ENCODE assay signal across 37 cellular contexts in genomic region chr1:20142001-20142710, GRCh38. TPM values are rescaled to one million over a fixed set of nuclear protein-coding genes. Genes with fewer than 3 reads are reported as not detected.
"Had no signal": no experiment of that assay in that cellular context is flagged by ENCODE, and none has a peak within 500 bp of the region (broad histone marks: within the 10 kb centered on the region; RNA-seq: fewer than 3 reads in every experiment).

No MANE protein-coding gene starts in this region.

- H3K36me3 Mint-ChIP-seq: activated naive CD4-positive, alpha-beta T cell treated with anti-CD3 and anti-CD28 coated beads, Interleukin-2, amount 10 ng/mL, durations not matched to agents 7 days and 5 days; activated naive CD8-positive, alpha-beta T cell treated with anti-CD3 and anti-CD28 coated beads, Interleukin-2, amount 10 ng/mL, durations not matched to agents 7 days and 5 days; brain; natural killer cell treated with Interleukin-12 subunit alpha and Interleukin-12 subunit beta and Interleukin-15 and Interleukin-18, amount 100 ng/mL, for 72 hours; stimulated activated memory B cell treated with anti-CD40 and anti-IgM and Interleukin-4, amounts not matched to agents 10 μg/mL and 1 μg/mL and 100 μg/mL, for 72 hours; type B pancreatic cell had no signal

- H3K27me3 Mint-ChIP-seq: stimulated activated memory B cell treated with anti-CD40 and anti-IgM and Interleukin-4, amounts not matched to agents 10 μg/mL and 1 μg/mL and 100 μg/mL, for 72 hours; stimulated activated naive CD8-positive, alpha-beta T cell treated with anti-CD3 and anti-CD28 coated beads, Interleukin-15, amount 100 ng/mL, for 72 hours had no signal

- H3K27ac ChIP-seq: ascending aorta, cardiac muscle cell, neutrophil, ovary, prostate gland, WERI-Rb-1 had no signal

- H3K4me3 Mint-ChIP-seq: activated naive CD4-positive, alpha-beta T cell treated with anti-CD3 and anti-CD28 coated beads, Interleukin-2, amount 10 ng/mL, durations not matched to agents 7 days and 5 days; activated naive CD8-positive, alpha-beta T cell treated with anti-CD3 and anti-CD28 coated beads, Interleukin-2, amount 10 ng/mL, durations not matched to agents 7 days and 5 days; brain; natural killer cell treated with Interleukin-12 subunit alpha and Interleukin-12 subunit beta and Interleukin-15 and Interleukin-18, amount 100 ng/mL, for 72 hours; stimulated activated memory B cell treated with anti-CD40 and anti-IgM and Interleukin-4, amounts not matched to agents 10 μg/mL and 1 μg/mL and 100 μg/mL, for 72 hours; stimulated activated naive CD8-positive, alpha-beta T cell treated with anti-CD3 and anti-CD28 coated beads, Interleukin-15, amount 100 ng/mL, for 72 hours; T-helper 1 cell treated with Interleukin-12 subunit alpha and Interleukin-12 subunit beta and Interleukin-4 antibody, amounts not matched to agents 30 μg/mL and 1 μg/mL, for 36 hours; type B pancreatic cell had no signal

- H3K4me3 ChIP-seq: ascending aorta, cardiac muscle cell, mucosa of descending colon, ovary, prostate gland, smooth muscle cell had no signal

- H3K36me3 ChIP-seq: ascending aorta, cardiac muscle cell, neutrophil, ovary, prostate gland, WERI-Rb-1 had no signal

- H3K27me3 ChIP-seq: ascending aorta, cardiac muscle cell, neutrophil, ovary had no signal

- H3K4me1 Mint-ChIP-seq: activated naive CD4-positive, alpha-beta T cell treated with anti-CD3 and anti-CD28 coated beads, Interleukin-2, amount 10 ng/mL, durations not matched to agents 7 days and 5 days; activated naive CD8-positive, alpha-beta T cell treated with anti-CD3 and anti-CD28 coated beads, Interleukin-2, amount 10 ng/mL, durations not matched to agents 7 days and 5 days; brain; stimulated activated memory B cell treated with anti-CD40 and anti-IgM and Interleukin-4, amounts not matched to agents 10 μg/mL and 1 μg/mL and 100 μg/mL, for 72 hours; stimulated activated naive CD8-positive, alpha-beta T cell treated with anti-CD3 and anti-CD28 coated beads, Interleukin-15, amount 100 ng/mL, for 72 hours had no signal

- H3K4me1 ChIP-seq: ascending aorta had no signal

- H3K9me3 Mint-ChIP-seq: activated naive CD4-positive, alpha-beta T cell treated with anti-CD3 and anti-CD28 coated beads, Interleukin-2, amount 10 ng/mL, durations not matched to agents 7 days and 5 days; activated naive CD8-positive, alpha-beta T cell treated with anti-CD3 and anti-CD28 coated beads, Interleukin-2, amount 10 ng/mL, durations not matched to agents 7 days and 5 days; brain; natural killer cell treated with Interleukin-12 subunit alpha and Interleukin-12 subunit beta and Interleukin-15 and Interleukin-18, amount 100 ng/mL, for 72 hours; stimulated activated memory B cell treated with anti-CD40 and anti-IgM and Interleukin-4, amounts not matched to agents 10 μg/mL and 1 μg/mL and 100 μg/mL, for 72 hours; stimulated activated naive CD8-positive, alpha-beta T cell treated with anti-CD3 and anti-CD28 coated beads, Interleukin-15, amount 100 ng/mL, for 72 hours; T-helper 1 cell treated with Interleukin-12 subunit alpha and Interleukin-12 subunit beta and Interleukin-4 antibody, amounts not matched to agents 30 μg/mL and 1 μg/mL, for 36 hours; type B pancreatic cell had no signal

- DNase-seq: activated CD4-positive, alpha-beta T cell treated with anti-CD3 and anti-CD28 coated beads for 48 hours; activated CD4-positive, alpha-beta T cell treated with anti-CD3 and anti-CD28 coated beads, Interleukin-2, amount 50 U/mL, for 48 hours; activated CD8-positive, alpha-beta memory T cell treated with anti-CD3 and anti-CD28 coated beads for 24 hours; activated gamma-delta T cell; activated naive CD4-positive, alpha-beta T cell treated with anti-CD3 and anti-CD28 coated beads, Interleukin-2, amount 10 ng/mL, durations not matched to agents 7 days and 5 days; activated naive CD8-positive, alpha-beta T cell treated with anti-CD3 and anti-CD28 coated beads, Interleukin-2, amount 10 ng/mL, durations not matched to agents 7 days and 5 days; cortex of kidney; foreskin fibroblast; hippocampal formation; mucosa of descending colon; ovary; retina; stimulated activated CD4-positive, alpha-beta T cell treated with anti-CD3 and anti-CD28 coated beads, Interleukin-1b, Interleukin-23, amount 100 ng/mL, for 48 hours; stimulated activated CD4-positive, alpha-beta T cell treated with anti-CD3 and anti-CD28 coated beads, Interleukin-4, amount 100 ng/mL, for 4 hours; stimulated activated CD8-positive, alpha-beta memory T cell treated with anti-CD3 and anti-CD28 coated beads, Interleukin-4, amount 100 ng/mL, for 48 hours; stimulated activated naive CD8-positive, alpha-beta T cell treated with anti-CD3 and anti-CD28 coated beads, Interleukin-15, amount 100 ng/mL, for 72 hours; substantia nigra; T-helper 9 cell; WERI-Rb-1 had no signal

- H3K9me3 ChIP-seq: ascending aorta, mucosa of descending colon, neutrophil, ovary, prostate gland had no signal

- H3K27ac Mint-ChIP-seq: activated naive CD4-positive, alpha-beta T cell treated with anti-CD3 and anti-CD28 coated beads, Interleukin-2, amount 10 ng/mL, durations not matched to agents 7 days and 5 days; activated naive CD8-positive, alpha-beta T cell treated with anti-CD3 and anti-CD28 coated beads, Interleukin-2, amount 10 ng/mL, durations not matched to agents 7 days and 5 days; brain; natural killer cell treated with Interleukin-12 subunit alpha and Interleukin-12 subunit beta and Interleukin-15 and Interleukin-18, amount 100 ng/mL, for 72 hours; stimulated activated memory B cell treated with anti-CD40 and anti-IgM and Interleukin-4, amounts not matched to agents 10 μg/mL and 1 μg/mL and 100 μg/mL, for 72 hours; T-helper 1 cell treated with Interleukin-12 subunit alpha and Interleukin-12 subunit beta and Interleukin-4 antibody, amounts not matched to agents 30 μg/mL and 1 μg/mL, for 36 hours; type B pancreatic cell had no signal

- FAIRE-seq: keratinocyte, TTC549 had no signal

- ATAC-seq: activated CD4-positive, CD25-positive, alpha-beta regulatory T cell treated with anti-CD3 and anti-CD28 coated beads, Interleukin-2, amount 50 U/mL, for 24 hours; esophagus mucosa; mucosa of descending colon; natural killer cell treated with Interleukin-12 subunit alpha and Interleukin-12 subunit beta and Interleukin-15 and Interleukin-18, amount 100 ng/mL, for 72 hours; stimulated activated memory B cell treated with anti-CD40 and anti-IgM and Interleukin-4, amounts not matched to agents 10 μg/mL and 1 μg/mL and 100 μg/mL, for 72 hours; stimulated activated naive CD8-positive, alpha-beta T cell treated with anti-CD3 and anti-CD28 coated beads, Interleukin-15, amount 100 ng/mL, for 72 hours had no signal

RNA-seq across cellular contexts. Expression of gene PLA2G2F, which starts 3.0 kb away (rescaled TPM):
- total RNA-seq: activated naive CD8-positive, alpha-beta T cell treated with anti-CD3 and anti-CD28 coated beads, Interleukin-2, amount 10 ng/mL, durations not matched to agents 7 days and 5 days; ascending aorta; cardiac muscle cell; cerebellum; lung microvascular endothelial cell; mesenteric fat pad; myocyte; natural killer cell treated with Interleukin-12 subunit alpha and Interleukin-12 subunit beta and Interleukin-15 and Interleukin-18, amount 100 ng/mL, for 72 hours had no signal
- polyA plus RNA-seq: cardiac muscle cell had no signal

RNA-seq across cellular contexts. Expression of gene PLA2G2D, which starts 22.8 kb away (rescaled TPM):
- total RNA-seq: activated naive CD8-positive, alpha-beta T cell treated with anti-CD3 and anti-CD28 coated beads, Interleukin-2, amount 10 ng/mL, durations not matched to agents 7 days and 5 days; ascending aorta; cardiac muscle cell; cerebellum; lung microvascular endothelial cell; mesenteric fat pad; myocyte; natural killer cell treated with Interleukin-12 subunit alpha and Interleukin-12 subunit beta and Interleukin-15 and Interleukin-18, amount 100 ng/mL, for 72 hours; prostate gland; smooth muscle cell had no signal
- polyA plus RNA-seq: cardiac muscle cell, keratinocyte, smooth muscle cell had no signal

RNA-seq across cellular contexts. Expression of gene UBXN10, which starts 43.7 kb away (rescaled TPM):
- total RNA-seq: ascending aorta, lung microvascular endothelial cell had no signal

RNA-seq across cellular contexts. Expression of gene PLA2G2C, which starts 44.2 kb away (rescaled TPM):
- total RNA-seq: activated naive CD8-positive, alpha-beta T cell treated with anti-CD3 and anti-CD28 coated beads, Interleukin-2, amount 10 ng/mL, durations not matched to agents 7 days and 5 days; ascending aorta; cardiac muscle cell; cerebellum; lung microvascular endothelial cell; myocyte; ovary had no signal
- polyA plus RNA-seq: cardiac muscle cell, keratinocyte, smooth muscle cell had no signal
